In genomic region chr16:55725055-55725777, GRCh38 we compare ENCODE assay signal across 31 cellular contexts.
"Had no signal": no experiment of that assay in that cellular context is flagged by ENCODE, and none has a peak within 500 bp of the region (broad histone marks: within the 10 kb centered on the region; RNA-seq: fewer than 3 reads in every experiment).

No MANE protein-coding gene starts in this region.

- H3K36me3 Mint-ChIP-seq: activated CD4-positive, alpha-beta memory T cell treated with anti-CD3 and anti-CD28 coated beads for 36 hours; activated CD8-positive, alpha-beta memory T cell treated with anti-CD3 and anti-CD28 coated beads, Interleukin-2, amount 10 ng/mL, durations not matched to agents 7 days and 5 days; activated naive CD4-positive, alpha-beta T cell treated with anti-CD3 and anti-CD28 coated beads, Interleukin-2, amount 10 ng/mL, durations not matched to agents 7 days and 5 days; activated naive CD4-positive, alpha-beta T cell treated with anti-CD3 and anti-CD28 coated beads, Interleukin-2, amount 50 U/mL, for 72 hours; activated naive CD8-positive, alpha-beta T cell treated with anti-CD3 and anti-CD28 coated beads, Interleukin-2, amount 10 ng/mL, durations not matched to agents 7 days and 5 days; brain had no signal

- H3K27ac ChIP-seq: ascending aorta, breast epithelium, epithelial cell of prostate, esophagus squamous epithelium, gastroesophageal sphincter, heart right ventricle had no signal

- FAIRE-seq: endometrium, endothelial cell of umbilical vein had no signal

- ATAC-seq: activated CD4-positive, alpha-beta T cell treated with anti-CD3 and anti-CD28 coated beads for 36 hours; activated CD8-positive, alpha-beta memory T cell treated with anti-CD3 and anti-CD28 coated beads, Interleukin-2, amount 10 ng/mL, durations not matched to agents 7 days and 5 days; activated CD8-positive, alpha-beta T cell treated with anti-CD3 and anti-CD28 coated beads, Interleukin-2, amount 10 ng/mL, durations not matched to agents 7 days and 5 days; activated naive CD4-positive, alpha-beta T cell treated with anti-CD3 and anti-CD28 coated beads, Interleukin-2, amount 50 U/mL, for 72 hours; activated T-cell treated with anti-CD3 and anti-CD28 coated beads, Interleukin-2, amount 50 U/mL, for 72 hours; effector memory CD8-positive, alpha-beta T cell; gastroesophageal sphincter; heart right ventricle had no signal

- H3K4me3 Mint-ChIP-seq: activated CD4-positive, alpha-beta memory T cell treated with anti-CD3 and anti-CD28 coated beads for 36 hours; activated CD4-positive, alpha-beta T cell treated with anti-CD3 and anti-CD28 coated beads for 36 hours; activated CD4-positive, alpha-beta T cell treated with anti-CD3 and anti-CD28 coated beads, Interleukin-2, amount 10 ng/mL, durations not matched to agents 24 days and 14 days; activated CD8-positive, alpha-beta memory T cell treated with anti-CD3 and anti-CD28 coated beads, Interleukin-2, amount 10 ng/mL, durations not matched to agents 7 days and 5 days; activated CD8-positive, alpha-beta T cell treated with anti-CD3 and anti-CD28 coated beads, Interleukin-2, amount 10 ng/mL, durations not matched to agents 7 days and 5 days; activated naive CD4-positive, alpha-beta T cell treated with anti-CD3 and anti-CD28 coated beads, Interleukin-2, amount 10 ng/mL, durations not matched to agents 7 days and 5 days; activated naive CD8-positive, alpha-beta T cell treated with anti-CD3 and anti-CD28 coated beads, Interleukin-2, amount 10 ng/mL, durations not matched to agents 7 days and 5 days; activated T-cell treated with anti-CD3 and anti-CD28 coated beads, Interleukin-2, amount 50 U/mL, for 72 hours; brain; central memory CD8-positive, alpha-beta T cell; effector memory CD8-positive, alpha-beta T cell had no signal

- DNase-seq: activated CD4-positive, alpha-beta memory T cell treated with anti-CD3 and anti-CD28 coated beads for 36 hours; activated CD4-positive, alpha-beta T cell treated with anti-CD3 and anti-CD28 coated beads for 36 hours; activated CD4-positive, alpha-beta T cell treated with anti-CD3 and anti-CD28 coated beads, Interleukin-2, amount 10 ng/mL, durations not matched to agents 24 days and 14 days; activated CD4-positive, CD25-positive, alpha-beta regulatory T cell; activated CD4-positive, CD25-positive, alpha-beta regulatory T cell treated with anti-CD3 and anti-CD28 coated beads, Interleukin-2, amount 50 U/mL, for 72 hours; activated CD8-positive, alpha-beta memory T cell treated with anti-CD3 and anti-CD28 coated beads, Interleukin-2, amount 10 ng/mL, durations not matched to agents 7 days and 5 days; activated CD8-positive, alpha-beta memory T cell treated with anti-CD3 and anti-CD28 coated beads, Interleukin-2, amount 50 U/mL, for 4 hours; activated CD8-positive, alpha-beta T cell treated with anti-CD3 and anti-CD28 coated beads, Interleukin-2, amount 10 ng/mL, durations not matched to agents 7 days and 5 days; activated gamma-delta T cell; activated naive CD4-positive, alpha-beta T cell; activated naive CD4-positive, alpha-beta T cell treated with anti-CD3 and anti-CD28 coated beads, Interleukin-2, amount 10 ng/mL, durations not matched to agents 7 days and 5 days; activated naive CD8-positive, alpha-beta T cell treated with anti-CD3 and anti-CD28 coated beads, Interleukin-2, amount 10 ng/mL, durations not matched to agents 7 days and 5 days; activated T-cell treated with anti-CD3 and anti-CD28 coated beads, Interleukin-2, amount 50 U/mL, for 1 hour; activated T-cell treated with anti-CD3 and anti-CD28 coated beads, Interleukin-2, amount 50 U/mL, for 72 hours; cortex of kidney; dermis blood vessel endothelial cell; effector CD4-positive, alpha-beta T cell; effector memory CD8-positive, alpha-beta T cell; esophagus squamous epithelium; foreskin melanocyte; heart right ventricle; T-helper 2 cell had no signal

- H3K27ac Mint-ChIP-seq: activated CD4-positive, alpha-beta memory T cell treated with anti-CD3 and anti-CD28 coated beads for 36 hours; activated CD4-positive, alpha-beta T cell treated with anti-CD3 and anti-CD28 coated beads for 36 hours; activated CD4-positive, alpha-beta T cell treated with anti-CD3 and anti-CD28 coated beads, Interleukin-2, amount 10 ng/mL, durations not matched to agents 24 days and 14 days; activated CD8-positive, alpha-beta memory T cell treated with anti-CD3 and anti-CD28 coated beads, Interleukin-2, amount 10 ng/mL, durations not matched to agents 7 days and 5 days; activated CD8-positive, alpha-beta T cell treated with anti-CD3 and anti-CD28 coated beads, Interleukin-2, amount 10 ng/mL, durations not matched to agents 7 days and 5 days; activated naive CD4-positive, alpha-beta T cell treated with anti-CD3 and anti-CD28 coated beads, Interleukin-2, amount 10 ng/mL, durations not matched to agents 7 days and 5 days; activated naive CD4-positive, alpha-beta T cell treated with anti-CD3 and anti-CD28 coated beads, Interleukin-2, amount 50 U/mL, for 72 hours; activated naive CD8-positive, alpha-beta T cell treated with anti-CD3 and anti-CD28 coated beads, Interleukin-2, amount 10 ng/mL, durations not matched to agents 7 days and 5 days; activated T-cell treated with anti-CD3 and anti-CD28 coated beads, Interleukin-2, amount 50 U/mL, for 72 hours; brain; effector memory CD8-positive, alpha-beta T cell had no signal

- H3K4me1 ChIP-seq: ascending aorta, breast epithelium, esophagus squamous epithelium, gastroesophageal sphincter, heart right ventricle had no signal

- H3K9me3 ChIP-seq: ascending aorta, breast epithelium, esophagus squamous epithelium had no signal

- H3K27me3 ChIP-seq: ascending aorta, breast epithelium had no signal

- H3K36me3 ChIP-seq: ascending aorta, breast epithelium, esophagus squamous epithelium, gastroesophageal sphincter, heart right ventricle had no signal

- H3K9me3 Mint-ChIP-seq: activated CD4-positive, alpha-beta memory T cell treated with anti-CD3 and anti-CD28 coated beads for 36 hours; activated CD4-positive, alpha-beta T cell treated with anti-CD3 and anti-CD28 coated beads, Interleukin-2, amount 10 ng/mL, durations not matched to agents 24 days and 14 days; activated naive CD4-positive, alpha-beta T cell treated with anti-CD3 and anti-CD28 coated beads, Interleukin-2, amount 10 ng/mL, durations not matched to agents 7 days and 5 days; activated naive CD4-positive, alpha-beta T cell treated with anti-CD3 and anti-CD28 coated beads, Interleukin-2, amount 50 U/mL, for 72 hours; activated naive CD8-positive, alpha-beta T cell treated with anti-CD3 and anti-CD28 coated beads, Interleukin-2, amount 10 ng/mL, durations not matched to agents 7 days and 5 days; activated T-cell treated with anti-CD3 and anti-CD28 coated beads, Interleukin-2, amount 50 U/mL, for 72 hours; central memory CD8-positive, alpha-beta T cell; effector memory CD8-positive, alpha-beta T cell had no signal

- H3K4me3 ChIP-seq: ascending aorta, breast epithelium, esophagus squamous epithelium, gastroesophageal sphincter, heart right ventricle had no signal

- H3K4me1 Mint-ChIP-seq: activated CD4-positive, alpha-beta T cell treated with anti-CD3 and anti-CD28 coated beads for 36 hours; activated CD4-positive, alpha-beta T cell treated with anti-CD3 and anti-CD28 coated beads, Interleukin-2, amount 10 ng/mL, durations not matched to agents 24 days and 14 days; activated CD8-positive, alpha-beta memory T cell treated with anti-CD3 and anti-CD28 coated beads, Interleukin-2, amount 10 ng/mL, durations not matched to agents 7 days and 5 days; activated naive CD4-positive, alpha-beta T cell treated with anti-CD3 and anti-CD28 coated beads, Interleukin-2, amount 10 ng/mL, durations not matched to agents 7 days and 5 days; activated naive CD8-positive, alpha-beta T cell treated with anti-CD3 and anti-CD28 coated beads, Interleukin-2, amount 10 ng/mL, durations not matched to agents 7 days and 5 days; brain; central memory CD8-positive, alpha-beta T cell had no signal
